In genomic region chr11:64810271-64810890, GRCh38 we compare ENCODE assay signal across 7 cellular contexts. TPM values are rescaled to one million over a fixed set of nuclear protein-coding genes. Genes with fewer than 3 reads are reported as not detected.
DNase-seq lines count a peak whose midpoint lies in the region; ATAC-seq and TF ChIP-seq lines count a peak whose summit lies in the region.

Gene MEN1 (minus strand): TSS chr11:64810551. CDS start chr11:64810109, 442 bp downstream.

- H3K9me3 ChIP-seq in iPS-18a (ENCODE audit: control insufficient read depth, low read depth, low read length) (no peaks in the 10 kb centered on the region), skeletal muscle satellite cell (replicated peaks; ENCODE audit: low read length) (no peaks in the 10 kb centered on the region)

- TF ChIP-seq CTCF in VCaP (conservative IDR thresholded peaks at IDR 0.05), result no peak

- peak; percentile 97 for DNase-seq in NCI-H2196 (lab: John Stamatoyannopoulos, UW; ENCODE audit: unreplicated experiment)
- DNase-seq in T47D (ENCODE audit: low read depth in 1 of 2, low spot score in 1 of 2), result peak; percentile 98 to 99

- H3K27ac ChIP-seq in VCaP (peak within 1 kb of the TSS; percentile 94), iPS-18a (ENCODE audit: low read length) (no peak within 1 kb of the TSS)

- H3K9ac ChIP-seq in iPS-18a (ENCODE audit: low read length) (peak within 1 kb of the TSS; percentile 59), skeletal muscle satellite cell (ENCODE audit: low read depth, low read length) (peak within 1 kb of the TSS; percentile 89)

- peak; percentile 46 for ATAC-seq in HG03097 (IDR thresholded peaks at IDR 0.05; ENCODE audit: low FRiP score, unreplicated experiment)

- H3K4me3 ChIP-seq in iPS-18a (ENCODE audit: low read length) (peak within 1 kb of the TSS; percentile 89), skeletal muscle satellite cell (ENCODE audit: low read length) (peak within 1 kb of the TSS; percentile 82)

- H3K4me1 ChIP-seq in iPS-18a (ENCODE audit: control insufficient read depth, low read depth, low read length) (peaks cover 5% of the 10 kb centered on the region), skeletal muscle satellite cell (ENCODE audit: control insufficient read depth, insufficient read depth, low read length) (peaks cover 9% of the 10 kb centered on the region)

- H3K36me3 ChIP-seq in iPS-18a (ENCODE audit: control insufficient read depth, low read depth, low read length) (peaks cover 5% of the 10 kb centered on the region), skeletal muscle satellite cell (ENCODE audit: insufficient read depth, low read length) (peaks cover 15% of the 10 kb centered on the region)

- H3K27me3 ChIP-seq in iPS-18a (ENCODE audit: control insufficient read depth, insufficient read depth, low read length), result no peaks in the 10 kb centered on the region
- H3K27me3 ChIP-seq in skeletal muscle satellite cell (ENCODE audit: control insufficient read depth, insufficient read depth, low read length), result no peaks in the 10 kb centered on the region

- in situ Hi-C loops in T47D (cut with HindIII; ENCODE audit: low pct_unique_long_range_greater_than_20kb, low sequenced_read_pairs), result no loop called here

- peak within 1 kb of the TSS; percentile 99 for H3K4me2 ChIP-seq in skeletal muscle satellite cell (ENCODE audit: low read length)

- TF ChIP-seq POLR2A in GM18526 (IDR thresholded peaks at IDR 0.05; ENCODE audit: extremely low read depth, insufficient read length), result peak; percentile 61

RNA-seq across cellular contexts. Expression of gene MEN1, which starts in this region (rescaled TPM):
- 20.0 and 21.4 TPM in 2 replicates for total RNA-seq in skeletal muscle satellite cell (2012; rRNA removed)
